34 cellular contexts compared by ENCODE assay signal in genomic region chr13:84927442-84928169, GRCh38.
"Had no signal": no experiment of that assay in that cellular context is flagged by ENCODE, and none has a peak within 500 bp of the region (broad histone marks: within the 10 kb centered on the region; RNA-seq: fewer than 3 reads in every experiment).

No MANE protein-coding gene starts in this region.

- H3K36me3 ChIP-seq: brain microvascular endothelial cell, esophagus squamous epithelium, gastroesophageal sphincter, WERI-Rb-1 had no signal

- DNase-seq: activated B cell treated with CpG ODN at 0.5 μM for 24 hours; activated CD4-positive, alpha-beta T cell treated with anti-CD3 and anti-CD28 coated beads for 48 hours; activated CD4-positive, alpha-beta T cell treated with anti-CD3 and anti-CD28 coated beads, Interleukin-2, amount 50 U/mL, for 1 hour; activated CD4-positive, alpha-beta T cell treated with anti-CD3 and anti-CD28 coated beads, Interleukin-2, amount 50 U/mL, for 48 hours; activated CD8-positive, alpha-beta memory T cell treated with anti-CD3 and anti-CD28 coated beads for 24 hours; activated CD8-positive, alpha-beta T cell treated with anti-CD3 and anti-CD28 coated beads for 36 hours; activated effector memory CD4-positive, alpha-beta T cell treated with Interleukin-2 at 50 U/mL for 16 hours; activated gamma-delta T cell treated with Interleukin-2 at 50 U/mL for 16 hours; activated naive CD4-positive, alpha-beta T cell treated with anti-CD3 and anti-CD28 coated beads for 36 hours; activated naive CD8-positive, alpha-beta T cell treated with anti-CD3 and anti-CD28 coated beads, Interleukin-2, amount 10 ng/mL, durations not matched to agents 7 days and 5 days; activated T-cell treated with anti-CD3 and anti-CD28 coated beads, Interleukin-2, amount 50 U/mL, for 4 hours; amniotic stem cell; anterior cingulate cortex; brain microvascular endothelial cell; cortex of kidney; dermis blood vessel endothelial cell; effector CD4-positive, alpha-beta T cell; effector memory CD8-positive, alpha-beta T cell; esophagus squamous epithelium; foreskin melanocyte; head of caudate nucleus; T-helper 1 cell; T-helper 17 cell; T1000; WERI-Rb-1 had no signal

- H3K9me3 ChIP-seq: esophagus squamous epithelium, gastroesophageal sphincter had no signal

- FAIRE-seq: astrocyte, bronchial epithelial cell, colon, endothelial cell of umbilical vein had no signal

- H3K4me3 ChIP-seq: esophagus squamous epithelium, gastroesophageal sphincter had no signal

- H3K4me1 ChIP-seq: esophagus squamous epithelium, gastroesophageal sphincter had no signal

- ATAC-seq: activated CD4-positive, CD25-positive, alpha-beta regulatory T cell treated with anti-CD3 and anti-CD28 coated beads, Interleukin-2, amount 50 U/mL, for 24 hours; activated CD8-positive, alpha-beta T cell treated with anti-CD3 and anti-CD28 coated beads for 36 hours; activated naive CD4-positive, alpha-beta T cell treated with anti-CD3 and anti-CD28 coated beads, Interleukin-2, amount 50 U/mL, for 72 hours; activated T-cell treated with anti-CD3 and anti-CD28 coated beads, Interleukin-2, amount 50 U/mL, for 4 hours; activated T-helper 17 cell treated with anti-CD3 and anti-CD28 coated beads, Interleukin-2, amount 50 U/mL, for 72 hours; effector memory CD8-positive, alpha-beta T cell; gastroesophageal sphincter; T-helper 17 cell had no signal

- H3K27ac ChIP-seq: brain microvascular endothelial cell, epithelial cell of prostate, esophagus squamous epithelium, gastroesophageal sphincter, WERI-Rb-1 had no signal
